Comparison of ENCODE assay signal across 16 cellular contexts in the genomic region with DNA sequence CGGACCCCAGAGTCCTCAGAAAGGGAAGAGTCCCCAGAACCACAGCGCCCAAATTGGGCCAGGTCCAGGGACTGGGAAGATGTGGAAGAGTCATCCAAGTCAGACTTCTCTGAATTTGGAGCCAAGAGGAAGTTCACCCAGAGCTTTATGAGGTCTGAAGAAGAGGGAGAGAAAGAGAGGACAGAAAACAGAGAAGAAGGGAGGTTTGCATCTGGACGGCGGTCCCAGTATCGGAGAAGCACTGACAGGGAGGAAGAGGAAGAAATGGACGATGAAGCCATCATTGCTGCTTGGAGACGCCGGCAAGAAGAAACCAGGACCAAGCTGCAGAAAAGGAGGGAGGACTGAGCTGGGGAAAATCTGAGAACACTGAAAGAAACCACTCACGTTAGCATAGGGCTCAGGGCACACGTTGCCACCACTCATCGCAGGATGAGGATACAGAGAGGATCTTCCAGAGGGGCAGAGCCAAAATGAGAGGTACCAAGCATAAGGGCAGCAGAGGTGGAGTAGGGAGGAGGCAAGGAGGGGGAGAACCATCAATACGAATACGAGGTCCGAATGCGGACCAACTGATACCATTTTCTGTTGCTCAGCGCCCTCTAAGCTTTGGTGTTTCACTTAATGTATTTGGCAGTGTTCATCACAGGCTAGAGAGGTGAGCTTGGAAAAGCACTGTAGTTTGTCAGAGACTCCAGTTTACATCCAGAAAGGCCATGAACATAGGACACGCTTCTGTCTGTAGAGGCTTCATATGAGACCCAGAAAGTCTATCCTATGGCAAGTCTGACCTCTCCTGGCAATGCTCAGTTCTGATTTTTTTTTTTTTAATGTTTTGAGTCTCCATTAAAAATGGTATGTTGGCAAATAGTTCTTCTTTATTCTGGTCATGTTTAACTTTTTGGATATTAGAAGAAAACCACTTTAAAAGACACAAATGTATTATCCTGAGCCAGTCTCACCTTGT. TPM values are rescaled to one million over a fixed set of nuclear protein-coding genes. Genes with fewer than 3 reads are reported as not detected.
DNase-seq lines count a peak whose midpoint lies in the region; ATAC-seq, FAIRE-seq and TF ChIP-seq lines count a peak whose summit lies in the region.
"Had no signal": no experiment of that assay in that cellular context is flagged by ENCODE, and none has a peak within 500 bp of the region (broad histone marks: within the 10 kb centered on the region; RNA-seq: fewer than 3 reads in every experiment).

No MANE protein-coding gene starts in this region.

- no peak overlapping the region for H3K4me2 ChIP-seq in H9 (ENCODE audit: insufficient read depth, insufficient read length, low read length)

- TF ChIP-seq EP300 in upper lobe of left lung (IDR thresholded peaks at IDR 0.05) = no peak

- no peaks in the 10 kb centered on the region for H3K79me1 ChIP-seq in H9 (ENCODE audit: insufficient read depth, low read depth, low read length, poor library complexity, severe bottlenecking)

- no peak overlapping the region for H2AK5ac ChIP-seq in H9 (ENCODE audit: insufficient read length, low read length)

- no peak overlapping the region for H3K27ac ChIP-seq in CD4-positive, alpha-beta T cell (ENCODE audit: low read depth, low read length)
- H3K27ac ChIP-seq in H9 (ENCODE audit: insufficient read length, low read depth, low read length) (no peak overlapping the region), kidney (ENCODE audit: low read depth in 2 of 2, low read length in 2 of 2) (no peak overlapping the region), upper lobe of left lung (no peak overlapping the region)
- H3K27ac ChIP-seq: epithelial cell of prostate, right lobe of liver had no signal

- no peak overlapping the region for H2BK20ac ChIP-seq in H9 (ENCODE audit: low read depth, low read length, poor library complexity, severe bottlenecking)

- no peak for DNase-seq in CD4-positive, alpha-beta T cell
- DNase-seq in H9 (no peak), RKO (ENCODE audit: low spot score) (peak; percentile 1), kidney (no peak), urothelium cell line (ENCODE audit: low spot score) (no peak), upper lobe of left lung (no peak)
- no peak for DNase-seq in activated naive CD8-positive, alpha-beta T cell treated with anti-CD3 and anti-CD28 coated beads, Interleukin-2, amount 50 U/mL, for 24 hours
- DNase-seq: left cardiac atrium; NCI-H1436; NCI-H82; right lobe of liver; stimulated activated naive CD8-positive, alpha-beta T cell treated with anti-CD3 and anti-CD28 coated beads, Interleukin-15, Interleukin-2, amounts not matched to agents 100 U/mL and 50 U/mL, for 24 hours had no signal

- no peak overlapping the region for H4K91ac ChIP-seq in H9 (ENCODE audit: insufficient read length, low read depth, low read length)

- H2AFZ ChIP-seq in H9 (ENCODE audit: low read length) = no peak overlapping the region

- H3K36me3 Mint-ChIP-seq in CD4-positive, alpha-beta T cell (ENCODE audit: low read depth) = no peaks in the 10 kb centered on the region
- peaks cover 0 to 2% (median 0%) of the 10 kb centered on the region in 3 experiments; a peak in 1 of 7 replicates for H3K36me3 Mint-ChIP-seq in H9 (ENCODE audit: insufficient read depth in 1 of 3, low read depth in 3 of 3)
- H3K36me3 Mint-ChIP-seq in activated naive CD8-positive, alpha-beta T cell treated with anti-CD3 and anti-CD28 coated beads, Interleukin-2, amount 50 U/mL, for 24 hours (ENCODE audit: low read depth) = no peaks in the 10 kb centered on the region
- H3K36me3 Mint-ChIP-seq: activated naive CD4-positive, alpha-beta T cell treated with anti-CD3 and anti-CD28 coated beads, Interleukin-2, amount 50 U/mL, for 72 hours; CD8-positive, alpha-beta memory T cell; naive thymus-derived CD4-positive, alpha-beta T cell had no signal

- H3K9ac ChIP-seq in H9 (ENCODE audit: extremely low read depth, insufficient read length, low read length) (no peak overlapping the region), kidney (ENCODE audit: low read length in 2 of 2) (no peak overlapping the region)

- H3K9me3 ChIP-seq in CD4-positive, alpha-beta T cell (ENCODE audit: control insufficient read depth, low read length) = no peaks in the 10 kb centered on the region
- H3K9me3 ChIP-seq in H9 (ENCODE audit: control insufficient read depth, low read depth, low read length) (no peaks in the 10 kb centered on the region), kidney (ENCODE audit: control insufficient read depth in 1 of 2, low read length in 2 of 2) (no peaks in the 10 kb centered on the region), upper lobe of left lung (no peaks in the 10 kb centered on the region)
- H3K9me3 ChIP-seq: right lobe of liver had no signal

- no peak overlapping the region for H2BK5ac ChIP-seq in H9 (ENCODE audit: insufficient read length, low read length)

- no peaks in the 10 kb centered on the region for H3K4me1 Mint-ChIP-seq in CD4-positive, alpha-beta T cell (ENCODE audit: low read depth)
- peaks cover 12 to 15% of the 10 kb centered on the region in 2 experiments for H3K4me1 Mint-ChIP-seq in H9
- H3K4me1 Mint-ChIP-seq in activated naive CD8-positive, alpha-beta T cell treated with anti-CD3 and anti-CD28 coated beads, Interleukin-2, amount 50 U/mL, for 24 hours = no peaks in the 10 kb centered on the region
- H3K4me1 Mint-ChIP-seq: CD8-positive, alpha-beta memory T cell had no signal

- H3K4me3 Mint-ChIP-seq in CD4-positive, alpha-beta T cell = no peak overlapping the region
- no peak overlapping the region for H3K4me3 Mint-ChIP-seq in H9
- no peak overlapping the region for H3K4me3 Mint-ChIP-seq in activated naive CD8-positive, alpha-beta T cell treated with anti-CD3 and anti-CD28 coated beads, Interleukin-2, amount 50 U/mL, for 24 hours
- H3K4me3 Mint-ChIP-seq: CD8-positive, alpha-beta memory T cell; naive thymus-derived CD4-positive, alpha-beta T cell had no signal

- no peak overlapping the region for H3K4ac ChIP-seq in H9 (ENCODE audit: low read depth, low read length)

- peaks cover 3% of the 10 kb centered on the region for H3K27me3 ChIP-seq in CD4-positive, alpha-beta T cell (ENCODE audit: control insufficient read depth, insufficient read depth, low read length)
- no peaks in the 10 kb centered on the region for H3K27me3 ChIP-seq in H9 (ENCODE audit: insufficient read depth, low read length)
- H3K27me3 ChIP-seq in upper lobe of left lung = no peaks in the 10 kb centered on the region
- H3K27me3 ChIP-seq: right lobe of liver had no signal

- H3K9me3 Mint-ChIP-seq in CD4-positive, alpha-beta T cell = no peaks in the 10 kb centered on the region
- no peaks in the 10 kb centered on the region for H3K9me3 Mint-ChIP-seq in H9
- no peaks in the 10 kb centered on the region for H3K9me3 Mint-ChIP-seq in activated naive CD8-positive, alpha-beta T cell treated with anti-CD3 and anti-CD28 coated beads, Interleukin-2, amount 50 U/mL, for 24 hours
- H3K9me3 Mint-ChIP-seq: activated naive CD4-positive, alpha-beta T cell treated with anti-CD3 and anti-CD28 coated beads, Interleukin-2, amount 50 U/mL, for 72 hours; CD8-positive, alpha-beta memory T cell; naive thymus-derived CD4-positive, alpha-beta T cell had no signal

- H4K20me1 ChIP-seq in H9 (ENCODE audit: control insufficient read depth, insufficient read depth, insufficient read length) = no peaks in the 10 kb centered on the region

- peaks cover 12% of the 10 kb centered on the region for H3K27me3 Mint-ChIP-seq in CD4-positive, alpha-beta T cell
- H3K27me3 Mint-ChIP-seq in H9 (ENCODE audit: low read depth) = peaks cover 27% of the 10 kb centered on the region
- H3K27me3 Mint-ChIP-seq in activated naive CD8-positive, alpha-beta T cell treated with anti-CD3 and anti-CD28 coated beads, Interleukin-2, amount 50 U/mL, for 24 hours = peaks cover 20% of the 10 kb centered on the region

- H4K5ac ChIP-seq in H9 (ENCODE audit: insufficient read length, low read depth, low read length) = no peak overlapping the region

- WGBS in H9 (ENCODE audit: extremely low coverage, insufficient read length, low lambda C conversion rate) = no CpG with 5 or more reads among the region's 17 CpGs
- WGBS in upper lobe of left lung, 2 donors = 79% methylated on average over 17 of the region's 17 CpGs

- H3K79me2 ChIP-seq in H9 (ENCODE audit: insufficient read depth, low read length) = no peaks in the 10 kb centered on the region

- no peak for TF ChIP-seq POLR2A in upper lobe of left lung (IDR thresholded peaks at IDR 0.05)

- no peak overlapping the region for H3T11ph ChIP-seq in H9 (ENCODE audit: low read length)

- CTCF ChIA-PET in CD4-positive, alpha-beta T cell (lab: Charles Lee) = interaction anchor here (1.3 kb wide), 1 partner anchor 218 kb away, joined by 4 read pairs; no protein-coding TSS in a partner anchor

- H2BK15ac ChIP-seq in H9 (ENCODE audit: low read depth, low read length) = no peak overlapping the region

- H3K56ac ChIP-seq in H9 (ENCODE audit: insufficient read length, low read depth, low read length) = no peak overlapping the region

- H3K23me2 ChIP-seq in H9 (ENCODE audit: insufficient read length, low read depth, low read length, poor library complexity, severe bottlenecking) = no peaks in the 10 kb centered on the region

- FAIRE-seq in kidney (lab: Jason Lieb, UNC) (no peak), urothelium cell line (lab: Jason Lieb, UNC) (no peak)

- H3K4me1 ChIP-seq in H9 (ENCODE audit: insufficient read depth, low read length) = no peaks in the 10 kb centered on the region
- no peaks in the 10 kb centered on the region for H3K4me1 ChIP-seq in kidney (ENCODE audit: control insufficient read depth in 1 of 2, insufficient read depth in 1 of 2, low read depth in 1 of 2, low read length in 2 of 2)
- H3K4me1 ChIP-seq in upper lobe of left lung = no peaks in the 10 kb centered on the region
- H3K4me1 ChIP-seq: right lobe of liver had no signal

- POLR2A ChIA-PET in CD4-positive, alpha-beta T cell (lab: Charles Lee) = interaction anchor here (0.5 to 0.6 kb wide), 2 partner anchors 92 to 223 kb away, joined by 3 to 4 read pairs; partner anchors contain the start of gene POU2F1

- H3K36me3 ChIP-seq in kidney (ENCODE audit: control insufficient read depth in 1 of 2, insufficient read depth in 2 of 2, low read length in 2 of 2) (no peaks in the 10 kb centered on the region), upper lobe of left lung (no peaks in the 10 kb centered on the region)
- H3K36me3 ChIP-seq: right lobe of liver had no signal

- H3K14ac ChIP-seq in H9 (ENCODE audit: insufficient read depth, low read length) = no peak overlapping the region

- no peak overlapping the region for H2BK12ac ChIP-seq in H9 (ENCODE audit: insufficient read length, low read depth, low read length)

- H3K4me3 ChIP-seq in kidney (ENCODE audit: low read length in 2 of 2) (no peak overlapping the region), upper lobe of left lung (no peak overlapping the region)
- H3K4me3 ChIP-seq: right lobe of liver had no signal

- H3K27ac Mint-ChIP-seq in CD4-positive, alpha-beta T cell = no peak overlapping the region
- H3K27ac Mint-ChIP-seq in H9 = peak overlapping the region in 2 of 3 experiments; percentile 7 to 66; a peak in 2 of 7 replicates
- no peak overlapping the region for H3K27ac Mint-ChIP-seq in activated naive CD8-positive, alpha-beta T cell treated with anti-CD3 and anti-CD28 coated beads, Interleukin-2, amount 50 U/mL, for 24 hours
- H3K27ac Mint-ChIP-seq: activated naive CD4-positive, alpha-beta T cell treated with anti-CD3 and anti-CD28 coated beads, Interleukin-2, amount 50 U/mL, for 72 hours had no signal

- H4K8ac ChIP-seq in H9 (replicated peaks; ENCODE audit: insufficient read length, low read depth, low read length) = no peak overlapping the region

- no peak overlapping the region for H3K23ac ChIP-seq in H9 (ENCODE audit: insufficient read length, low read depth, low read length)

- H2BK120ac ChIP-seq in H9 (ENCODE audit: low read depth, low read length, poor library complexity, severe bottlenecking) = no peak overlapping the region

- ATAC-seq in CD4-positive, alpha-beta T cell (ENCODE audit: poor library complexity) = peak; percentile 37
- ATAC-seq in activated naive CD8-positive, alpha-beta T cell treated with anti-CD3 and anti-CD28 coated beads, Interleukin-2, amount 50 U/mL, for 24 hours = no peak
- ATAC-seq in upper lobe of left lung (ENCODE audit: low FRiP score in 2 of 2) = no peak
- ATAC-seq: activated naive CD4-positive, alpha-beta T cell treated with anti-CD3 and anti-CD28 coated beads, Interleukin-2, amount 50 U/mL, for 72 hours; left cardiac atrium; naive thymus-derived CD4-positive, alpha-beta T cell; right lobe of liver; stimulated activated naive CD8-positive, alpha-beta T cell treated with anti-CD3 and anti-CD28 coated beads, Interleukin-15, Interleukin-2, amounts not matched to agents 100 U/mL and 50 U/mL, for 24 hours had no signal

- intact Hi-C loops in CD4-positive, alpha-beta T cell (cut with DNase I, micrococcal nuclease) = loop anchor here (1.0 to 2.0 kb wide), 2 partner anchors 62 to 220 kb away; no protein-coding TSS in a partner anchor
- intact Hi-C loops in kidney (cut with DNase I) = no loop called here

- TF ChIP-seq CTCF in CD4-positive, alpha-beta T cell (IDR thresholded peaks at IDR 0.05) = peak; percentile 20
- TF ChIP-seq CTCF in H9 (conservative IDR thresholded peaks at IDR 0.05) = no peak; the same call in 2 of the 3 replicates
- peak; percentile 4 for TF ChIP-seq CTCF in kidney (IDR thresholded peaks at IDR 0.05; ENCODE audit: borderline replicate concordance, extremely low read depth, insufficient read depth)
- peak in 1 of 6 experiments; percentile 5 for TF ChIP-seq CTCF in upper lobe of left lung (IDR thresholded peaks at IDR 0.05)

- no peak overlapping the region for H3K18ac ChIP-seq in H9 (ENCODE audit: insufficient read length, low read depth, low read length)

RNA-seq across cellular contexts. Expression of gene STYXL2, which starts 34.7 kb away (rescaled TPM):
- total RNA-seq in CD4-positive, alpha-beta T cell = not detected
- total RNA-seq in H9 (2021) = 0.09 and 0.13 TPM in 2 replicates
- total RNA-seq in kidney = 0.38 TPM
- not detected for polyA plus RNA-seq in kidney (ENCODE audit: insufficient read depth, low read depth, low replicate concordance)
- total RNA-seq in upper lobe of left lung = under 1 TPM in 3 of 6 donors, not detected in 3; 0.10 to 0.30 (median 0.23) TPM
- total RNA-seq: activated naive CD4-positive, alpha-beta T cell treated with anti-CD3 and anti-CD28 coated beads, Interleukin-2, amount 50 U/mL, for 72 hours; CD8-positive, alpha-beta memory T cell; naive thymus-derived CD4-positive, alpha-beta T cell had no signal
- polyA plus RNA-seq: CD8-positive, alpha-beta memory T cell; naive thymus-derived CD4-positive, alpha-beta T cell had no signal

RNA-seq across cellular contexts. Expression of gene GPA33, which starts 38.4 kb away (rescaled TPM):
- total RNA-seq in CD4-positive, alpha-beta T cell = 1 to 10 TPM; 4.8 to 5.0 TPM
- total RNA-seq in H9 (2021) (0.11 TPM in 1 of 2 replicates, not detected in the other), kidney (0.28 TPM), upper lobe of left lung (10 to 100 TPM in 1 of 6 donors, 1 to 10 TPM in 4, under 1 TPM in 1; 0.89 to 18.4 (median 3.8) TPM)
- polyA plus RNA-seq in kidney (ENCODE audit: insufficient read depth, low read depth, low replicate concordance) = not detected

Comparison
In these comparisons a context has a peak if more than half of its experiments do, and no peak if none do; other contexts are left out.
1. H3K27ac Mint-ChIP-seq: peak in H9 (2 of 3); none in CD4-positive, alpha-beta T cell (single experiment) and activated naive CD8-positive, alpha-beta T cell treated with anti-CD3 and anti-CD28 coated beads, Interleukin-2, amount 50 U/mL, for 24 hours (single experiment).